1 cellular context compared by ENCODE assay signal in genomic region chr7:12403287-12404181, GRCh38.
A peak's percentile ranks its signal among the peaks of the same experiment; 100 is the strongest.
TF ChIP-seq lines count a peak whose summit lies in the region.

TSS of gene VWDE (minus strand) at chr7:12403865. CDS start at chr7:12403716, 149 bp downstream.

TF ChIP-seq in HepG2, 621 proteins besides CTCF, POLR2A, EP300 and RAD21 (continued from another document):
- peak; percentile 74 for TF ChIP-seq HNRNPLL (IDR thresholded peaks at IDR 0.05; ENCODE audit: low read depth, low read length, poor library complexity, severe bottlenecking)
- no peak for TF ChIP-seq ZNF431 (CRISPR knock-in tag; IDR thresholded peaks at IDR 0.05; ENCODE audit: borderline replicate concordance, low read depth)
- TF ChIP-seq, protein P1, sequence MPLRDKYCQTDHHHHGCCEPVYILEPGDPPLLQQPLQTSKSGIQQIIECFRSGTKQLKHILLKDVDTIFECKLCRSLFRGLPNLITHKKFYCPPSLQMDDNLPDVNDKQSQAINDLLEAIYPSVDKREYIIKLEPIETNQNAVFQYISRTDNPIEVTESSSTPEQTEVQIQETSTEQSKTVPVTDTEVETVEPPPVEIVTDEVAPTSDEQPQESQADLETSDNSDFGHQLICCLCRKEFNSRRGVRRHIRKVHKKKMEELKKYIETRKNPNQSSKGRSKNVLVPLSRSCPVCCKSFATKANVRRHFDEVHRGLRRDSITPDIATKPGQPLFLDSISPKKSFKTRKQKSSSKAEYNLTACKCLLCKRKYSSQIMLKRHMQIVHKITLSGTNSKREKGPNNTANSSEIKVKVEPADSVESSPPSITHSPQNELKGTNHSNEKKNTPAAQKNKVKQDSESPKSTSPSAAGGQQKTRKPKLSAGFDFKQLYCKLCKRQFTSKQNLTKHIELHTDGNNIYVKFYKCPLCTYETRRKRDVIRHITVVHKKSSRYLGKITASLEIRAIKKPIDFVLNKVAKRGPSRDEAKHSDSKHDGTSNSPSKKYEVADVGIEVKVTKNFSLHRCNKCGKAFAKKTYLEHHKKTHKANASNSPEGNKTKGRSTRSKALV (CRISPR knock-in tag; IDR thresholded peaks at IDR 0.05), result 0 out of 2 replicates have a peak, but pooled peaks have one; percentile 37
- no peak for TF ChIP-seq KAT2B (IDR thresholded peaks at IDR 0.05; ENCODE audit: borderline replicate concordance, low read depth, low read length)
